In the genomic region with DNA sequence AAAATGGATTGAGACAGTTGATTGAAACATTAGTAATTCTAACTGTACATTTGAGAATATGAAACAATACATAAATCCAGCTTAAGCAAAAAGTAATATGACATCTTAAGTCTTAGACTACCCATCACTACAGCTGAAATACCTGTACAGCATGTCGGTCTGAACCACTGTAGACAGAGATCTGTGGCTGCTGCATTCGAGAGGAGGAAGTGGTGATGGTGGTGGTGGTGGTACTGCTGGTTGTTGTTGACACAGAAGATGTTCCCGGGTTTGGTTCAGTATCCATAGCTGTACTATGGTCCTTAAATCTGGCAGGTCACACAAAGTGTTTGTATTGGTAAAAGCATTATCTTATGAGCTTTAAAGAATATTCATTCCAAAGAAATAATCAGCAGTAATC, we compare ENCODE assay signal across 1 cellular context.
A peak's percentile ranks its signal among the peaks of the same experiment; 100 is the strongest.
TF ChIP-seq lines count a peak whose summit lies in the region.

No MANE protein-coding gene starts in this region.

TF ChIP-seq in GM12878, 131 proteins besides CTCF, POLR2A, EP300 and RAD21 (continued from another document):
- TF ChIP-seq, protein P1, sequence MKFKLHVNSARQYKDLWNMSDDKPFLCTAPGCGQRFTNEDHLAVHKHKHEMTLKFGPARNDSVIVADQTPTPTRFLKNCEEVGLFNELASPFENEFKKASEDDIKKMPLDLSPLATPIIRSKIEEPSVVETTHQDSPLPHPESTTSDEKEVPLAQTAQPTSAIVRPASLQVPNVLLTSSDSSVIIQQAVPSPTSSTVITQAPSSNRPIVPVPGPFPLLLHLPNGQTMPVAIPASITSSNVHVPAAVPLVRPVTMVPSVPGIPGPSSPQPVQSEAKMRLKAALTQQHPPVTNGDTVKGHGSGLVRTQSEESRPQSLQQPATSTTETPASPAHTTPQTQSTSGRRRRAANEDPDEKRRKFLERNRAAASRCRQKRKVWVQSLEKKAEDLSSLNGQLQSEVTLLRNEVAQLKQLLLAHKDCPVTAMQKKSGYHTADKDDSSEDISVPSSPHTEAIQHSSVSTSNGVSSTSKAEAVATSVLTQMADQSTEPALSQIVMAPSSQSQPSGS (IDR thresholded peaks at IDR 0.05; ENCODE audit: low read length) = peak; percentile 20; the same call in 1 of the 2 replicates
- TF ChIP-seq RUNX3 (IDR thresholded peaks at IDR 0.05; ENCODE audit: low read length) (peak; percentile 70), CREB1 (IDR thresholded peaks at IDR 0.05; ENCODE audit: low read depth) (0 out of 2 replicates have a peak, but pooled peaks have one; percentile 17), CBX3 (IDR thresholded peaks at IDR 0.05; ENCODE audit: borderline replicate concordance, low read depth) (no peak), SPI1 (IDR thresholded peaks at IDR 0.05; ENCODE audit: borderline replicate concordance, insufficient read depth, low read depth, low read length) (peak; percentile 72; the same call in 1 of the 2 replicates), BACH1 (IDR thresholded peaks at IDR 0.05; ENCODE audit: borderline replicate concordance) (no peak), PAX5 (IDR thresholded peaks at IDR 0.05; ENCODE audit: borderline replicate concordance, low read depth, low read length) (no peak)
